28 cellular contexts compared by ENCODE assay signal in the genomic region with DNA sequence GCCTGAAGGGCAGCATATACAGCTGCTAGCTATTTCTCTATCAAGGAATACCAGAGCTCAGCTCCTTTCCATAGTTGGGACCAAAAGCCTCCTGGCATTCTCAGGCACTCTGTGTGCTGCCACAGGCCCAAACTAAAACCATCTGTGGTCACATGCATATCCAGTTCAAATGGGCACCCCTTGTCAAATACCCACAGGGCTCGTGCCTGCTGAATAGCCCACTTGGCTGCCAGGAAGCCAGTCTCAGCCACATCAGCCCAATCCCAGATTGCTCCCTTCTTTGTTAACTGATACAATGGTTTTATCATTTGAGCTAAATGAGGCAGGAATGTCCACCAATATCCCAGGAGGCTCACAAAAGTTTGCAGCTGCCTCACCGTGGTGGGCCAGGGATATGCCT. TPM values are rescaled to one million over a fixed set of nuclear protein-coding genes. Genes with fewer than 3 reads are reported as not detected.
"Had no signal": no experiment of that assay in that cellular context is flagged by ENCODE, and none has a peak within 500 bp of the region (broad histone marks: within the 10 kb centered on the region; RNA-seq: fewer than 3 reads in every experiment).

No MANE protein-coding gene starts in this region.

- H3K36me3 Mint-ChIP-seq: stimulated activated effector memory CD8-positive, alpha-beta T cell treated with anti-CD3 and anti-CD28 coated beads, Interleukin-12 subunit alpha, Interleukin-12 subunit beta, amount 100 ng/mL, for 72 hours; stimulated activated memory B cell treated with anti-CD40 and anti-IgM and Interleukin-4, amounts not matched to agents 10 μg/mL and 1 μg/mL and 100 μg/mL, for 72 hours; stimulated activated naive B cell treated with anti-CD40 and anti-IgM and Interleukin-4, amounts not matched to agents 10 μg/mL and 1 μg/mL and 100 μg/mL, for 72 hours; type B pancreatic cell had no signal

- H3K4me3 Mint-ChIP-seq: stimulated activated effector memory CD8-positive, alpha-beta T cell treated with anti-CD3 and anti-CD28 coated beads, Interleukin-12 subunit alpha, Interleukin-12 subunit beta, amount 100 ng/mL, for 72 hours; stimulated activated memory B cell treated with anti-CD40 and anti-IgM and Interleukin-4, amounts not matched to agents 10 μg/mL and 1 μg/mL and 100 μg/mL, for 72 hours; stimulated activated naive B cell treated with anti-CD40 and anti-IgM and Interleukin-4, amounts not matched to agents 10 μg/mL and 1 μg/mL and 100 μg/mL, for 72 hours; stimulated activated naive CD8-positive, alpha-beta T cell treated with anti-CD3 and anti-CD28 coated beads, Interleukin-15, amount 100 ng/mL, for 72 hours; stimulated activated naive CD8-positive, alpha-beta T cell treated with anti-CD3 and anti-CD28 coated beads, Interleukin-15, Interleukin-2, amounts not matched to agents 100 ng/mL and 50 ng/mL, for 24 hours; type B pancreatic cell had no signal

- DNase-seq: stimulated activated CD4-positive, alpha-beta T cell treated with anti-CD3 and anti-CD28 coated beads, Interleukin-2, amount 100 ng/mL, for 48 hours; stimulated activated CD4-positive, alpha-beta T cell treated with anti-CD3 and anti-CD28 coated beads, Interleukin-4, amount 100 ng/mL, for 1 hour; stimulated activated CD4-positive, alpha-beta T cell treated with anti-CD3 and anti-CD28 coated beads, Interleukin-4, amount 100 ng/mL, for 24 hours; stimulated activated CD4-positive, alpha-beta T cell treated with anti-CD3 and anti-CD28 coated beads, Interleukin-4, amount 100 ng/mL, for 4 hours; stimulated activated CD8-positive, alpha-beta memory T cell treated with anti-CD3 and anti-CD28 coated beads, Interleukin-4, amount 100 ng/mL, for 48 hours; stimulated activated naive B cell treated with anti-CD40 and anti-IgM and Interleukin-4, amounts not matched to agents 10 μg/mL and 1 μg/mL and 100 μg/mL, for 72 hours; stimulated activated naive CD4-positive, alpha-beta T cell; stimulated activated naive CD4-positive, alpha-beta T cell treated with Interleukin-2 at 50 U/mL for 16 hours; stimulated activated naive CD8-positive, alpha-beta T cell treated with anti-CD3 and anti-CD28 coated beads, Interleukin-15, amount 100 ng/mL, for 72 hours; stimulated activated naive CD8-positive, alpha-beta T cell treated with anti-CD3 and anti-CD28 coated beads, Interleukin-15, Interleukin-2, amounts not matched to agents 100 U/mL and 50 U/mL, for 24 hours; stomach; substantia nigra; testis; thyroid gland; tibial artery; transverse colon; upper lobe of left lung; upper lobe of right lung; uterus had no signal

- H3K9me3 ChIP-seq: stomach, suprapubic skin, testis, thoracic aorta, thyroid gland, tibial artery, tibial nerve, transverse colon, upper lobe of left lung, upper lobe of right lung, uterus, vagina had no signal

- H3K4me3 ChIP-seq: stomach, suprapubic skin, testis, thoracic aorta, thyroid gland, tibial artery, tibial nerve, transverse colon, upper lobe of left lung, upper lobe of right lung, uterus, vagina had no signal

- H3K27ac ChIP-seq: stomach, suprapubic skin, testis, thoracic aorta, thyroid gland, tibial artery, tibial nerve, transverse colon, upper lobe of left lung, upper lobe of right lung, uterus, vagina had no signal

- H3K4me1 ChIP-seq: testis, thyroid gland, tibial artery, uterus, vagina had no signal

- H3K27me3 ChIP-seq: stomach, suprapubic skin, testis, thyroid gland, tibial artery, tibial nerve, transverse colon, upper lobe of left lung, upper lobe of right lung, uterus, vagina had no signal

- H3K9me3 Mint-ChIP-seq: stimulated activated effector memory CD8-positive, alpha-beta T cell treated with anti-CD3 and anti-CD28 coated beads, Interleukin-12 subunit alpha, Interleukin-12 subunit beta, amount 100 ng/mL, for 72 hours; stimulated activated memory B cell treated with anti-CD40 and anti-IgM and Interleukin-4, amounts not matched to agents 10 μg/mL and 1 μg/mL and 100 μg/mL, for 72 hours; stimulated activated naive B cell treated with anti-CD40 and anti-IgM and Interleukin-4, amounts not matched to agents 10 μg/mL and 1 μg/mL and 100 μg/mL, for 72 hours; stimulated activated naive CD8-positive, alpha-beta T cell treated with anti-CD3 and anti-CD28 coated beads, Interleukin-15, amount 100 ng/mL, for 72 hours; stimulated activated naive CD8-positive, alpha-beta T cell treated with anti-CD3 and anti-CD28 coated beads, Interleukin-15, Interleukin-2, amounts not matched to agents 100 ng/mL and 50 ng/mL, for 24 hours; type B pancreatic cell had no signal

- H3K27me3 Mint-ChIP-seq: stimulated activated memory B cell treated with anti-CD40 and anti-IgM and Interleukin-4, amounts not matched to agents 10 μg/mL and 1 μg/mL and 100 μg/mL, for 72 hours; stimulated activated naive B cell treated with anti-CD40 and anti-IgM and Interleukin-4, amounts not matched to agents 10 μg/mL and 1 μg/mL and 100 μg/mL, for 72 hours; stimulated activated naive CD8-positive, alpha-beta T cell treated with anti-CD3 and anti-CD28 coated beads, Interleukin-15, amount 100 ng/mL, for 72 hours; stimulated activated naive CD8-positive, alpha-beta T cell treated with anti-CD3 and anti-CD28 coated beads, Interleukin-15, Interleukin-2, amounts not matched to agents 100 ng/mL and 50 ng/mL, for 24 hours; type B pancreatic cell had no signal

- H3K36me3 ChIP-seq: stomach, suprapubic skin, thoracic aorta, thyroid gland, tibial artery, tibial nerve, transverse colon, upper lobe of left lung, upper lobe of right lung, uterus, vagina had no signal

- ATAC-seq: stimulated activated effector memory CD8-positive, alpha-beta T cell treated with anti-CD3 and anti-CD28 coated beads, Interleukin-12 subunit alpha, Interleukin-12 subunit beta, amount 100 ng/mL, for 72 hours; stimulated activated memory B cell treated with anti-CD40 and anti-IgM and Interleukin-4, amounts not matched to agents 10 μg/mL and 1 μg/mL and 100 μg/mL, for 72 hours; stimulated activated naive B cell treated with anti-CD40 and anti-IgM and Interleukin-4, amounts not matched to agents 10 μg/mL and 1 μg/mL and 100 μg/mL, for 72 hours; stimulated activated naive CD8-positive, alpha-beta T cell treated with anti-CD3 and anti-CD28 coated beads, Interleukin-15, amount 100 ng/mL, for 72 hours; stimulated activated naive CD8-positive, alpha-beta T cell treated with anti-CD3 and anti-CD28 coated beads, Interleukin-15, Interleukin-2, amounts not matched to agents 100 U/mL and 50 U/mL, for 24 hours; upper lobe of right lung had no signal

- H3K27ac Mint-ChIP-seq: stimulated activated effector memory CD8-positive, alpha-beta T cell treated with anti-CD3 and anti-CD28 coated beads, Interleukin-12 subunit alpha, Interleukin-12 subunit beta, amount 100 ng/mL, for 72 hours; stimulated activated memory B cell treated with anti-CD40 and anti-IgM and Interleukin-4, amounts not matched to agents 10 μg/mL and 1 μg/mL and 100 μg/mL, for 72 hours; stimulated activated naive CD8-positive, alpha-beta T cell treated with anti-CD3 and anti-CD28 coated beads, Interleukin-15, amount 100 ng/mL, for 72 hours; stimulated activated naive CD8-positive, alpha-beta T cell treated with anti-CD3 and anti-CD28 coated beads, Interleukin-15, Interleukin-2, amounts not matched to agents 100 ng/mL and 50 ng/mL, for 24 hours; type B pancreatic cell had no signal

RNA-seq across cellular contexts. Expression of a gene that starts 13.9 kb away (rescaled TPM):
- total RNA-seq: vagina had no signal

RNA-seq across cellular contexts. Expression of a gene that starts 43.8 kb away (rescaled TPM):
- total RNA-seq: vagina had no signal

RNA-seq across cellular contexts. Expression of a gene that starts 50.2 kb away (rescaled TPM):
- total RNA-seq: temporal lobe had no signal
